Comparison of ENCODE assay signal across 7 cellular contexts in genomic region chr3:122795674-122795969, GRCh38. TPM values are rescaled to one million over a fixed set of nuclear protein-coding genes. Genes with fewer than 3 reads are reported as not detected.
DNase-seq lines count a peak whose midpoint lies in the region; TF ChIP-seq lines count a peak whose summit lies in the region.

No MANE protein-coding gene starts in this region.

- H3K4me3 Mint-ChIP-seq in HFFc6, result peak overlapping the region; percentile 95
- H3K4me3 Mint-ChIP-seq in activated T-helper 2 cell treated with anti-CD3 and anti-CD28 coated beads, Interferon-gamma antibody, Interleukin-2, Interleukin-4, amounts not matched to agents 10 μg/mL and 5 μg/mL and 100 μg/mL, durations not matched to agents 14 hours and 24 hours and 36 hours (ENCODE audit: low read depth), result peak overlapping the region; percentile 76

- H3K27ac ChIP-seq in stomach smooth muscle (ENCODE audit: low read length), result peak overlapping the region; percentile 86

- POLR2A ChIA-PET in GM10248 (lab: Yijun Ruan, JAX), result no interaction called here

- no peak for TF ChIP-seq CTCF in HFFc6 (IDR thresholded peaks at IDR 0.05)
- TF ChIP-seq CTCF in GM10248 (IDR thresholded peaks at IDR 0.05; ENCODE audit: control extremely low read depth, extremely low read depth, low read depth, missing control alignments), result no peak

- peak overlapping the region; percentile 74; the same call in 1 of the 2 replicates for H3K27ac Mint-ChIP-seq in HFFc6
- H3K27ac Mint-ChIP-seq in activated T-helper 2 cell treated with anti-CD3 and anti-CD28 coated beads, Interferon-gamma antibody, Interleukin-2, Interleukin-4, amounts not matched to agents 10 μg/mL and 5 μg/mL and 100 μg/mL, durations not matched to agents 14 hours and 24 hours and 36 hours, result no peak overlapping the region

- CTCF ChIA-PET in GM10248 (lab: Yijun Ruan, JAX), result interaction anchor here (1.4 kb wide), 1 partner anchor 16 kb away, joined by 3 read pairs; no protein-coding TSS in a partner anchor

- DNase-seq in HFFc6 (no peak), GM10248 (ENCODE audit: extremely low spot score) (no peak), NCI-H128 (lab: John Stamatoyannopoulos, UW; ENCODE audit: unreplicated experiment) (no peak), NOMO-1 (lab: John Stamatoyannopoulos, UW; ENCODE audit: unreplicated experiment in 2 of 2) (no peak)
- DNase-seq in activated T-helper 2 cell treated with anti-CD3 and anti-CD28 coated beads, Interferon-gamma antibody, Interleukin-2, Interleukin-4, amounts not matched to agents 10 μg/mL and 5 μg/mL and 100 μg/mL, durations not matched to agents 14 hours and 24 hours and 36 hours (ENCODE audit: low spot score), result no peak

- no peaks in the 10 kb centered on the region for H3K36me3 ChIP-seq in stomach smooth muscle (ENCODE audit: control insufficient read depth in 2 of 2, insufficient read depth in 2 of 2, low read length in 2 of 2)

- H3K4me3 ChIP-seq in iPS-18c (ENCODE audit: insufficient read depth, low read depth, low read length) (peak overlapping the region; percentile 60), stomach smooth muscle (ENCODE audit: low read length in 2 of 2) (peak overlapping the region; percentile 92 to 94)

- no peaks in the 10 kb centered on the region for H3K9me3 Mint-ChIP-seq in HFFc6
- H3K9me3 Mint-ChIP-seq in activated T-helper 2 cell treated with anti-CD3 and anti-CD28 coated beads, Interferon-gamma antibody, Interleukin-2, Interleukin-4, amounts not matched to agents 10 μg/mL and 5 μg/mL and 100 μg/mL, durations not matched to agents 14 hours and 24 hours and 36 hours, result no peaks in the 10 kb centered on the region

- peak overlapping the region; percentile 87 to 94 for H3K9ac ChIP-seq in stomach smooth muscle (ENCODE audit: low read length in 2 of 2)

- peaks cover 13% of the 10 kb centered on the region for H3K4me1 ChIP-seq in stomach smooth muscle (ENCODE audit: control insufficient read depth, insufficient read depth, low read length)

- H3K27me3 Mint-ChIP-seq in HFFc6 (ENCODE audit: insufficient read depth), result no peaks in the 10 kb centered on the region; the same call in 1 of the 2 replicates
- peaks cover 3% of the 10 kb centered on the region for H3K27me3 Mint-ChIP-seq in activated T-helper 2 cell treated with anti-CD3 and anti-CD28 coated beads, Interferon-gamma antibody, Interleukin-2, Interleukin-4, amounts not matched to agents 10 μg/mL and 5 μg/mL and 100 μg/mL, durations not matched to agents 14 hours and 24 hours and 36 hours (ENCODE audit: low read depth)

- H3K4me1 Mint-ChIP-seq in HFFc6 (ENCODE audit: low read depth), result peaks cover 25% of the 10 kb centered on the region
- peaks cover 31% of the 10 kb centered on the region for H3K4me1 Mint-ChIP-seq in activated T-helper 2 cell treated with anti-CD3 and anti-CD28 coated beads, Interferon-gamma antibody, Interleukin-2, Interleukin-4, amounts not matched to agents 10 μg/mL and 5 μg/mL and 100 μg/mL, durations not matched to agents 14 hours and 24 hours and 36 hours (ENCODE audit: low read depth)

- no peaks in the 10 kb centered on the region for H3K36me3 Mint-ChIP-seq in HFFc6 (ENCODE audit: low read depth)
- H3K36me3 Mint-ChIP-seq in activated T-helper 2 cell treated with anti-CD3 and anti-CD28 coated beads, Interferon-gamma antibody, Interleukin-2, Interleukin-4, amounts not matched to agents 10 μg/mL and 5 μg/mL and 100 μg/mL, durations not matched to agents 14 hours and 24 hours and 36 hours (ENCODE audit: low read depth), result peaks cover 4% of the 10 kb centered on the region

- no peaks in the 10 kb centered on the region for H3K27me3 ChIP-seq in stomach smooth muscle (ENCODE audit: control insufficient read depth in 1 of 2, insufficient read depth in 2 of 2, low read length in 2 of 2)

- H3K9me3 ChIP-seq in iPS-18c (ENCODE audit: control insufficient read depth, insufficient read depth, low read length) (no peaks in the 10 kb centered on the region), stomach smooth muscle (ENCODE audit: control insufficient read depth in 2 of 2, low read length in 2 of 2) (no peaks in the 10 kb centered on the region)

- intact Hi-C loops in activated T-helper 2 cell treated with anti-CD3 and anti-CD28 coated beads, Interferon-gamma antibody, Interleukin-2, Interleukin-4, amounts not matched to agents 10 μg/mL and 5 μg/mL and 100 μg/mL, durations not matched to agents 14 hours and 24 hours and 36 hours (cut with micrococcal nuclease), result loop anchor here (10.0 kb wide), 4 partner anchors 231 to 1251 kb away; partner anchors contain the start of genes DTX3L, HACD2, PARP9 and POLQ

RNA-seq across cellular contexts. Expression of gene SLC49A4, which starts 0.8 kb away (rescaled TPM):
- total RNA-seq in HFFc6 (2021; fragmentation: NEBNext Ultra II Directional; extraction: Animal tissue kit (Norgen Biotek cat#: 25700)), result 10 to 100 TPM; 10.2 to 10.8 (median 10.7) TPM
- 2.0 TPM in 2 replicates for total RNA-seq in activated T-helper 2 cell treated with anti-CD3 and anti-CD28 coated beads, Interferon-gamma antibody, Interleukin-2, Interleukin-4, amounts not matched to agents 10 μg/mL and 5 μg/mL and 100 μg/mL, durations not matched to agents 14 hours and 24 hours and 36 hours

RNA-seq across cellular contexts. Expression of gene HSPBAP1, which starts 2.0 kb away (rescaled TPM):
- total RNA-seq in HFFc6 (2021; fragmentation: NEBNext Ultra II Directional; extraction: Animal tissue kit (Norgen Biotek cat#: 25700)), result 1 to 10 TPM; 1.5 to 3.2 (median 2.6) TPM
- 6.6 and 8.0 TPM in 2 replicates for total RNA-seq in activated T-helper 2 cell treated with anti-CD3 and anti-CD28 coated beads, Interferon-gamma antibody, Interleukin-2, Interleukin-4, amounts not matched to agents 10 μg/mL and 5 μg/mL and 100 μg/mL, durations not matched to agents 14 hours and 24 hours and 36 hours
